ENCODE assay signal across 10 cellular contexts in the genomic region with DNA sequence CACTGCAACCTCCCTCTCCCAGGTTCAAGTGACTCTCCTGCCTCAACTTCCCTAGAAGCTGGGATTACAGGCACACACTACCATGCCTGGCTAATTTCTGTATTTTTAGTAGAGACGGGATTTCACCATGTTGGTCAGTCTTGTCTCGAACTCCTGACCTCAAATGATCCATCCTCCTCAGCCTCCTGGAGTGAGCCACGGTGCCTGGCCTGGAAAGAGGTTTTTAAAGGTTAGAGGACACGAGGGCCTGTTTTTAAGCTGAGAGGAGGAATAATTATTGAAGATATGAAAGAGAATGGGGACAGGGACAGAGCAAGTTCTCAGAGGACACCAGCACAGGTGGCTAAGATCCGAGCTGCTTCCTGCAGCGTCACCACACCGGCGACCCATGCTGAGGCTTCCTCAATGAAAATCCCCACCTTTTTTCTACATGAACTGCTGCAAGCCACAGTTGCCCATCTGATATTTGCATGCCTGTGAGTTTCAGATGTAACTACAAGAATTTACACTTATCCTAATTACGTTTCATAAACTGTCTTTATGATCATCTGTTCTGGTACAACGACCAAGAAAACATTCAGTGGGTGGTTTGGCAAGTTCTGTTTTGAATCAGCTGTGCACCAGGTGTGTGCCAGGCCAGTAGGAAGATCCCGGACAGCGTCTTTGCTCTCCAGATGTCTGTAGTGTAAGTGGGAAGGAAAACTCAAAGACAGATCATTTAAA.
DNase-seq lines count a peak whose midpoint lies in the region; ATAC-seq, FAIRE-seq and TF ChIP-seq lines count a peak whose summit lies in the region.
"Had no signal": no experiment of that assay in that cellular context is flagged by ENCODE, and none has a peak within 500 bp of the region (broad histone marks: within the 10 kb centered on the region; RNA-seq: fewer than 3 reads in every experiment).

No MANE protein-coding gene starts in this region.

- H3K9me2 ChIP-seq in OCI-LY1 (ENCODE audit: low read depth, low read length), result no peaks in the 10 kb centered on the region

- peak in 1 of 3 donors; percentile 48 for DNase-seq in CD4-positive, CD25-positive, alpha-beta regulatory T cell
- DNase-seq in GM19239 (ENCODE audit: insufficient read length, low spot score) (no peak), esophagus squamous epithelium (lab: John Stamatoyannopoulos, UW) (no peak), Right ventricle myocardium inferior (ENCODE audit: missing footprints) (no peak), small intestine (no peak), SKM-1 treated with dmso at 0.1 percent for 144 hours (lab: John Stamatoyannopoulos, UW; ENCODE audit: unreplicated experiment) (no peak)
- DNase-seq: brain microvascular endothelial cell, NCI-H446 had no signal

- peak overlapping the region; percentile 18; the same call in 1 of the 2 replicates for H3K4me2 ChIP-seq in OCI-LY1 (ENCODE audit: low read length)

- intact Hi-C loops in esophagus squamous epithelium (cut with DNase I), result no loop called here
- intact Hi-C loops in Right ventricle myocardium inferior (cut with DNase I), result no loop called here

- FAIRE-seq in GM19239 (lab: Jason Lieb, UNC) (peak; percentile 93), small intestine (lab: Jason Lieb, UNC) (no peak)

- peaks cover 3 to 12% (median 8%) of the 10 kb centered on the region in 4 donors for H3K4me1 Mint-ChIP-seq in CD4-positive, CD25-positive, alpha-beta regulatory T cell

- no peaks in the 10 kb centered on the region for H3F3A ChIP-seq in OCI-LY1 (ENCODE audit: insufficient read depth, low read length)

- no peaks in the 10 kb centered on the region for H3K27me3 Mint-ChIP-seq in CD4-positive, CD25-positive, alpha-beta regulatory T cell

- H3K9ac ChIP-seq in OCI-LY1 (ENCODE audit: low read length), result no peak overlapping the region

- no peaks in the 10 kb centered on the region for H3K27me3 ChIP-seq in CD4-positive, CD25-positive, alpha-beta regulatory T cell (ENCODE audit: control insufficient read depth, insufficient read depth, low read length)
- no peaks in the 10 kb centered on the region; the same call in 1 of the 2 replicates for H3K27me3 ChIP-seq in OCI-LY1 (ENCODE audit: insufficient read depth, low read length)
- no peaks in the 10 kb centered on the region for H3K27me3 ChIP-seq in esophagus squamous epithelium
- H3K27me3 ChIP-seq in small intestine (ENCODE audit: control insufficient read depth in 2 of 2, insufficient read depth in 2 of 2, low read length in 2 of 2), result no peaks in the 10 kb centered on the region
- H3K27me3 ChIP-seq: brain microvascular endothelial cell had no signal

- H2AFZ ChIP-seq in OCI-LY1 (ENCODE audit: low read length), result no peak overlapping the region

- H3K27ac Mint-ChIP-seq in CD4-positive, CD25-positive, alpha-beta regulatory T cell, result peak overlapping the region; percentile 6 to 67 (median 13)

- no peaks in the 10 kb centered on the region for H3K9me3 ChIP-seq in CD4-positive, CD25-positive, alpha-beta regulatory T cell (ENCODE audit: control insufficient read depth in 2 of 2, low read length in 2 of 2)
- no peaks in the 10 kb centered on the region for H3K9me3 ChIP-seq in OCI-LY1 (ENCODE audit: low read length)
- no peaks in the 10 kb centered on the region for H3K9me3 ChIP-seq in esophagus squamous epithelium
- no peaks in the 10 kb centered on the region for H3K9me3 ChIP-seq in small intestine (ENCODE audit: control insufficient read depth, low read depth)

- TF ChIP-seq CTCF in OCI-LY1 (IDR thresholded peaks at IDR 0.05; ENCODE audit: low read length) (no peak), esophagus squamous epithelium (IDR thresholded peaks at IDR 0.05) (no peak)

- no peaks in the 10 kb centered on the region for H3K36me3 ChIP-seq in CD4-positive, CD25-positive, alpha-beta regulatory T cell (ENCODE audit: control insufficient read depth, insufficient read depth, low read length)
- no peaks in the 10 kb centered on the region for H3K36me3 ChIP-seq in OCI-LY1 (ENCODE audit: insufficient read depth, low read length)
- H3K36me3 ChIP-seq in esophagus squamous epithelium, result no peaks in the 10 kb centered on the region
- no peaks in the 10 kb centered on the region for H3K36me3 ChIP-seq in small intestine (ENCODE audit: control insufficient read depth in 2 of 2, insufficient read depth in 2 of 2, low read length in 2 of 2)
- H3K36me3 ChIP-seq: brain microvascular endothelial cell had no signal

- no peaks in the 10 kb centered on the region for H3K79me2 ChIP-seq in OCI-LY1 (ENCODE audit: insufficient read depth, low read length)

- H3K36me3 Mint-ChIP-seq in CD4-positive, CD25-positive, alpha-beta regulatory T cell, result no peaks in the 10 kb centered on the region

- 61 to 71% methylated on average over 12 of the region's 12 CpGs for WGBS in esophagus squamous epithelium, 2 donors
- WGBS in small intestine, 3 donors, result 63 to 67% (median 65%) methylated on average over 12 of the region's 12 CpGs

- ATAC-seq in CD4-positive, CD25-positive, alpha-beta regulatory T cell (ENCODE audit: low read depth in 2 of 2), result peak; percentile 57 to 58
- peak; percentile 73 for ATAC-seq in HG02884 (IDR thresholded peaks at IDR 0.05; ENCODE audit: unreplicated experiment)
- no peak for ATAC-seq in Right ventricle myocardium inferior

- H3K9me3 Mint-ChIP-seq in CD4-positive, CD25-positive, alpha-beta regulatory T cell, result no peaks in the 10 kb centered on the region

- no peaks in the 10 kb centered on the region for H3K4me1 ChIP-seq in CD4-positive, CD25-positive, alpha-beta regulatory T cell (ENCODE audit: control insufficient read depth, insufficient read depth, low read length, poor library complexity, severe bottlenecking)
- H3K4me1 ChIP-seq in OCI-LY1 (ENCODE audit: insufficient read depth, low read length, severe bottlenecking) (peaks cover 7% of the 10 kb centered on the region), esophagus squamous epithelium (peaks cover 0 to 7% (median 0%) of the 10 kb centered on the region in 3 donors), small intestine (ENCODE audit: control insufficient read depth in 2 of 2, insufficient read depth in 1 of 2, low read depth in 1 of 2, low read length in 1 of 2) (no peaks in the 10 kb centered on the region)

- peak overlapping the region in 1 of 4 donors; percentile 18 for H3K4me3 Mint-ChIP-seq in CD4-positive, CD25-positive, alpha-beta regulatory T cell

- H3K4me3 ChIP-seq in CD4-positive, CD25-positive, alpha-beta regulatory T cell (ENCODE audit: low read depth, low read length), result peak overlapping the region; percentile 53
- H3K4me3 ChIP-seq in OCI-LY1 (ENCODE audit: low read depth, low read length, poor library complexity, severe bottlenecking) (no peak overlapping the region), esophagus squamous epithelium (no peak overlapping the region), small intestine (ENCODE audit: low read depth in 1 of 2, low read length in 2 of 2) (no peak overlapping the region)

- no peak overlapping the region for H3K27ac ChIP-seq in CD4-positive, CD25-positive, alpha-beta regulatory T cell (ENCODE audit: insufficient read depth, low read length, poor library complexity, severe bottlenecking)
- H3K27ac ChIP-seq in OCI-LY1 (ENCODE audit: low read depth, low read length, poor library complexity, severe bottlenecking), result no peak overlapping the region
- peak overlapping the region in 1 of 4 donors; percentile 34 for H3K27ac ChIP-seq in esophagus squamous epithelium
- H3K27ac ChIP-seq in small intestine (ENCODE audit: low read depth in 1 of 2, low read length in 1 of 2), result peak overlapping the region in 1 of 2 donors; percentile 48
- H3K27ac ChIP-seq: brain microvascular endothelial cell had no signal

- H4K20me1 ChIP-seq in OCI-LY1 (ENCODE audit: insufficient read depth, low read length), result no peaks in the 10 kb centered on the region

- no peak for TF ChIP-seq POLR2A in esophagus squamous epithelium (IDR thresholded peaks at IDR 0.05)
